1 cellular context compared by ENCODE assay signal in the genomic region with DNA sequence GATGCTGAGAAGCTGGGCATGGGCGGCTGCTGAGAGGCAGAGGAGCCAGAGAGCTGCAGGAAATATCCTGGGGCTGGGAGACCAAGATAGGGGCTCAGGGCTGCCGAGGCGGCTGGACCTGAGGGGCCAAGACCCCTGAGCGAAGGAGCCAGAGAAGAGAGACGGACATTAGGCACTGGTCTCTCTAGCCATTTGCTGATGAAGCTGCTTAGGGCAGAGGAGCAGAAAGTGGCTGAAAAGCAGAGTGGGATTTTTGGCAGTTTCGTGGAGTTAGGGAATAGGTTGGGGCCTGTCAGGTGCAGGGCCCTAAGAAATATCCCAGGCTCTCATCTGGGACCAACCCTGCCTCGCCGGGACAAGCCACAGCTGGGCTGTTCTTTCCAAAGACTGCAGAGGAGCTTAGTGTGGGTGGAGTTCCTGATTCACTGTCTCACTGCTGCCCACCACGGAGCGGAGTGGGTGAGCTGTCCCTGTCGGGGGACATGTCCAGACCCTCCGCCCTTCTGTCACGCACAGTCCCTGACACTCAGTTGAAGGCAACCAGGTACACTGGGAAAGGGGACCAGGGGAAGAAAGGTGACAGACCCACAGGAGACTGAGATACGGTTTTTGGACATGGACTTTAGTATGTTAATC.
TF ChIP-seq lines count a peak whose summit lies in the region.

No MANE protein-coding gene starts in this region.

TF ChIP-seq in HCT116, 20 proteins besides CTCF, POLR2A, EP300 and RAD21:
- no peak for TF ChIP-seq TCF7L2 (IDR thresholded peaks at IDR 0.05; ENCODE audit: borderline replicate concordance, extremely low read depth, insufficient read depth, insufficient read length)
- TF ChIP-seq, protein P1, sequence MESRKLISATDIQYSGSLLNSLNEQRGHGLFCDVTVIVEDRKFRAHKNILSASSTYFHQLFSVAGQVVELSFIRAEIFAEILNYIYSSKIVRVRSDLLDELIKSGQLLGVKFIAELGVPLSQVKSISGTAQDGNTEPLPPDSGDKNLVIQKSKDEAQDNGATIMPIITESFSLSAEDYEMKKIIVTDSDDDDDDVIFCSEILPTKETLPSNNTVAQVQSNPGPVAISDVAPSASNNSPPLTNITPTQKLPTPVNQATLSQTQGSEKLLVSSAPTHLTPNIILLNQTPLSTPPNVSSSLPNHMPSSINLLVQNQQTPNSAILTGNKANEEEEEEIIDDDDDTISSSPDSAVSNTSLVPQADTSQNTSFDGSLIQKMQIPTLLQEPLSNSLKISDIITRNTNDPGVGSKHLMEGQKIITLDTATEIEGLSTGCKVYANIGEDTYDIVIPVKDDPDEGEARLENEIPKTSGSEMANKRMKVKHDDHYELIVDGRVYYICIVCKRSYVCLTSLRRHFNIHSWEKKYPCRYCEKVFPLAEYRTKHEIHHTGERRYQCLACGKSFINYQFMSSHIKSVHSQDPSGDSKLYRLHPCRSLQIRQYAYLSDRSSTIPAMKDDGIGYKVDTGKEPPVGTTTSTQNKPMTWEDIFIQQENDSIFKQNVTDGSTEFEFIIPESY (IDR thresholded peaks at IDR 0.05; ENCODE audit: extremely low read depth, insufficient replicate concordance, low read length) = no peak
- TF ChIP-seq EZH2phosphoT487 (IDR thresholded peaks at IDR 0.05; ENCODE audit: borderline replicate concordance) = no peak
- TF ChIP-seq JUND (IDR thresholded peaks at IDR 0.05) = no peak
- TF ChIP-seq YY1 (IDR thresholded peaks at IDR 0.05; ENCODE audit: extremely low read depth, insufficient replicate concordance, low read depth, low read length) = no peak
